In the genomic region with DNA sequence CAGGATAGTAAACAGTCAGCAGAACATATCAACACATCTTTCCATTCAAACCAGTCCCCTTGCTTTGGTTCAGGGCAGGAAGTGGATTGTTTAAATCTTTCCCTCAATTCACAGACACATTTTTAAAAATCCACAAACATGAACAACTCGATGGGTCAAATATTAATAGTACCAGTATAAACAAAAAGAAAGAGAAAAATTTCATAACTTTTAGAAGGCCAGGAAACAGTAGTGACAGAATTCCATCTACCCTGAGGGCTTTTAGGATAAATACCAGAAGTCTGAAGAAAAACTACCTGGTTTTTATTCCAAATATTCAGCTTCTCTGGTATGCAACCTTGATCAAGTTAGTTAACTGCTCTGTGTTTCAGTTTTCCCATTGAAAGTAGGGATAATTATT, we compare ENCODE assay signal across 23 cellular contexts.
A peak's percentile ranks its signal among the peaks of the same experiment; 100 is the strongest.
DNase-seq lines count a peak whose midpoint lies in the region; ATAC-seq and TF ChIP-seq lines count a peak whose summit lies in the region.
"Had no signal": no experiment of that assay in that cellular context is flagged by ENCODE, and none has a peak within 500 bp of the region (broad histone marks: within the 10 kb centered on the region; RNA-seq: fewer than 3 reads in every experiment).

No MANE protein-coding gene starts in this region.

- H3K27me3 ChIP-seq in HCT116 (ENCODE audit: insufficient read depth, low read length) = no peaks in the 10 kb centered on the region
- no peaks in the 10 kb centered on the region for H3K27me3 ChIP-seq in neural progenitor cell
- no peaks in the 10 kb centered on the region for H3K27me3 ChIP-seq in esophagus squamous epithelium
- no peaks in the 10 kb centered on the region for H3K27me3 ChIP-seq in Peyer's patch
- H3K27me3 ChIP-seq: BLaER1, SJCRH30 had no signal

- H3K4me2 ChIP-seq in HCT116 (ENCODE audit: low read length) (no peak overlapping the region), neural progenitor cell (no peak overlapping the region)
- H3K4me2 ChIP-seq: BLaER1, KMS-11 had no signal

- H3K4me1 ChIP-seq in HCT116 (ENCODE audit: control insufficient read depth in 1 of 2, insufficient read depth in 2 of 2, low read length in 2 of 2) (no peaks in the 10 kb centered on the region), neural progenitor cell (peaks cover 4% of the 10 kb centered on the region), esophagus squamous epithelium (no peaks in the 10 kb centered on the region), Peyer's patch (no peaks in the 10 kb centered on the region)
- H3K4me1 ChIP-seq: BLaER1, Caco-2 had no signal

- H4K20me1 ChIP-seq in HCT116 (ENCODE audit: insufficient read depth) (no peaks in the 10 kb centered on the region), neural progenitor cell (ENCODE audit: low read depth) (no peaks in the 10 kb centered on the region)
- H4K20me1 ChIP-seq: BLaER1 had no signal

- RAD21 ChIA-PET in HCT116 (lab: Charles Lee; ENCODE audit: low non-redundant PET in 1 of 2, low total read pairs in 2 of 2, uncharacterized antibody in 2 of 2, unreplicated experiment in 2 of 2) = no interaction called here

- no peaks in the 10 kb centered on the region for H3K9me3 Mint-ChIP-seq in chondrocyte (ENCODE audit: low read depth)
- no peaks in the 10 kb centered on the region for H3K9me3 Mint-ChIP-seq in neural progenitor cell

- H2AFZ ChIP-seq in HCT116 (ENCODE audit: low read depth, low read length, poor library complexity, severe bottlenecking) (peak overlapping the region; percentile 58), neural progenitor cell (replicated peaks) (peak overlapping the region; percentile 30)

- H3K27ac Mint-ChIP-seq in chondrocyte (ENCODE audit: unreplicated experiment) = peak overlapping the region; percentile 81
- no peak overlapping the region for H3K27ac Mint-ChIP-seq in neural progenitor cell
- H3K27ac Mint-ChIP-seq: CD4-positive, alpha-beta T cell had no signal

- POLR2A ChIA-PET in HCT116 (lab: Charles Lee) = no interaction called here

- no peak for TF ChIP-seq POLR2A in HCT116 (IDR thresholded peaks at IDR 0.05; ENCODE audit: borderline replicate concordance, extremely low read depth, insufficient read depth, insufficient read length)
- no peak for TF ChIP-seq POLR2A in esophagus squamous epithelium (IDR thresholded peaks at IDR 0.05)
- no peak for TF ChIP-seq POLR2A in Peyer's patch (IDR thresholded peaks at IDR 0.05)

- H3K27ac ChIP-seq in HCT116 (ENCODE audit: low read depth, low read length) (no peak overlapping the region), neural progenitor cell (no peak overlapping the region), esophagus squamous epithelium (no peak overlapping the region), Peyer's patch (no peak overlapping the region)
- H3K27ac ChIP-seq: BLaER1, KMS-11, SJCRH30 had no signal

- H3F3A ChIP-seq in neural progenitor cell (ENCODE audit: low read depth) = no peaks in the 10 kb centered on the region

- no peaks in the 10 kb centered on the region for H3K79me2 ChIP-seq in HCT116 (ENCODE audit: insufficient read depth, low read length)
- H3K79me2 ChIP-seq in neural progenitor cell (ENCODE audit: low read depth) = no peaks in the 10 kb centered on the region

- intact Hi-C loops in HCT116 (cut with micrococcal nuclease) (no loop called here), esophagus squamous epithelium (cut with DNase I) (no loop called here)

- ATAC-seq in HCT116 = no peak
- no peak; the same call in 1 of the 3 replicates for ATAC-seq in SK-N-SH treated with all-trans-retinoic acid at 6 μM for 48 hours
- ATAC-seq: Panc1 had no signal

- TF ChIP-seq RAD21 in HCT116 (IDR thresholded peaks at IDR 0.05; ENCODE audit: low read depth) = no peak

- BruUV-seq in HCT116 (replicated peaks; lab: Mats Ljungman, UMichigan) = no TSS peak

- H3K9me3 ChIP-seq in HCT116 (ENCODE audit: control insufficient read depth in 1 of 2, insufficient read depth in 1 of 2, low read depth in 1 of 2, low read length in 2 of 2) (no peaks in the 10 kb centered on the region), neural progenitor cell (ENCODE audit: low read depth) (no peaks in the 10 kb centered on the region), esophagus squamous epithelium (no peaks in the 10 kb centered on the region), Peyer's patch (no peaks in the 10 kb centered on the region)
- H3K9me3 ChIP-seq: BLaER1, Caco-2, SJCRH30 had no signal

- WGBS in esophagus squamous epithelium, 2 donors = 6 to 15% methylated on average over 1 of the region's 1 CpG

- no peak for DNase-seq in HCT116 (ENCODE audit: low read depth, low spot score)
- DNase-seq in chondrocyte (ENCODE audit: low spot score) = no peak
- DNase-seq in neural progenitor cell (ENCODE audit: low spot score) = no peak
- no peak for DNase-seq in mucosa of gallbladder (ENCODE audit: low spot score)
- DNase-seq in esophagus squamous epithelium (lab: John Stamatoyannopoulos, UW) = no peak
- DNase-seq in Peyer's patch = no peak
- DNase-seq: ACHN; Caco-2; CD4-positive, alpha-beta T cell; DMS 273 treated with DMSO at 0.1 percent for 48 hours; DMS79 treated with DMSO at 0.1 percent for 48 hours; GOT3; NCI-H1092 treated with DMSO at 0.1 percent for 48 hours; NCI-H1436 treated with DMSO at 0.1 percent for 48 hours; NCI-H1930; NCI-H2227 treated with DMSO at 0.1 percent for 48 hours; NCI-H510A treated with DMSO at 0.1 percent for 48 hours; NCI-H774; SJCRH30 had no signal

- H3K36me3 Mint-ChIP-seq in chondrocyte (ENCODE audit: low read depth) (no peaks in the 10 kb centered on the region), neural progenitor cell (no peaks in the 10 kb centered on the region)

- H3K9ac ChIP-seq in HCT116 (ENCODE audit: low read length) = no peak overlapping the region
- no peak overlapping the region for H3K9ac ChIP-seq in neural progenitor cell
- H3K9ac ChIP-seq: BLaER1, KMS-11 had no signal

- H3K27me3 Mint-ChIP-seq in chondrocyte (ENCODE audit: low read depth) = no peaks in the 10 kb centered on the region
- no peaks in the 10 kb centered on the region for H3K27me3 Mint-ChIP-seq in neural progenitor cell (ENCODE audit: insufficient read depth, low read depth)
- H3K27me3 Mint-ChIP-seq: CD4-positive, alpha-beta T cell had no signal

- H3K4me3 Mint-ChIP-seq in chondrocyte (ENCODE audit: unreplicated experiment) (peak overlapping the region; percentile 14), neural progenitor cell (no peak overlapping the region)
- H3K4me3 Mint-ChIP-seq: CD4-positive, alpha-beta T cell had no signal

- TF ChIP-seq CTCF in HCT116 (IDR thresholded peaks at IDR 0.05 in 2 of 3, conservative IDR thresholded peaks at IDR 0.05 in 1 of 3; ENCODE audit: borderline replicate concordance in 1 of 3, insufficient read depth in 1 of 3, low read depth in 2 of 3, low read length in 2 of 3) (no peak), chondrocyte (IDR thresholded peaks at IDR 0.05) (no peak), neural progenitor cell (IDR thresholded peaks at IDR 0.05) (no peak), esophagus squamous epithelium (IDR thresholded peaks at IDR 0.05) (no peak), Peyer's patch (IDR thresholded peaks at IDR 0.05) (no peak)

- H3K4me3 ChIP-seq in HCT116 (replicated peaks in 1 of 2; ENCODE audit: low read depth in 1 of 2, low read length in 2 of 2) (no peak overlapping the region), neural progenitor cell (no peak overlapping the region), esophagus squamous epithelium (no peak overlapping the region), Peyer's patch (no peak overlapping the region)
- H3K4me3 ChIP-seq: BLaER1, SJCRH30 had no signal

- no peaks in the 10 kb centered on the region for H3K9me2 ChIP-seq in HCT116 (ENCODE audit: insufficient read depth)

- no peaks in the 10 kb centered on the region for H3K36me3 ChIP-seq in HCT116 (ENCODE audit: control insufficient read depth in 1 of 2, insufficient read depth in 2 of 2, low read length in 2 of 2)
- no peaks in the 10 kb centered on the region for H3K36me3 ChIP-seq in neural progenitor cell
- H3K36me3 ChIP-seq in esophagus squamous epithelium = no peaks in the 10 kb centered on the region
- no peaks in the 10 kb centered on the region for H3K36me3 ChIP-seq in Peyer's patch
- H3K36me3 ChIP-seq: BLaER1, SJCRH30 had no signal

- peaks cover 46% of the 10 kb centered on the region for H3K4me1 Mint-ChIP-seq in chondrocyte (ENCODE audit: low read depth)
- peaks cover 1% of the 10 kb centered on the region for H3K4me1 Mint-ChIP-seq in neural progenitor cell

- CTCF ChIA-PET in HCT116 (lab: Charles Lee) = no interaction called here

TF ChIP-seq in HCT116, 20 proteins besides CTCF, POLR2A, EP300 and RAD21 (continues in another document):
- TF ChIP-seq CBX3 (IDR thresholded peaks at IDR 0.05; ENCODE audit: low read depth) (no peak), FOSL1 (IDR thresholded peaks at IDR 0.05; ENCODE audit: low read depth) (no peak), ELF1 (IDR thresholded peaks at IDR 0.05; ENCODE audit: borderline replicate concordance, low read depth) (no peak), ZNF274 (IDR thresholded peaks at IDR 0.05; ENCODE audit: low read depth, low read length) (no peak)

TF ChIP-seq in SK-N-SH treated with all-trans-retinoic acid at 6 μM for 48 hours, 23 proteins besides CTCF, POLR2A, EP300 and RAD21:
- TF ChIP-seq ARNTL (CRISPR knock-in tag; IDR thresholded peaks at IDR 0.05; ENCODE audit: borderline replicate concordance, low read depth) (no peak), CSDC2 (CRISPR knock-in tag; IDR thresholded peaks at IDR 0.05) (no peak)
- TF ChIP-seq, protein P1, sequence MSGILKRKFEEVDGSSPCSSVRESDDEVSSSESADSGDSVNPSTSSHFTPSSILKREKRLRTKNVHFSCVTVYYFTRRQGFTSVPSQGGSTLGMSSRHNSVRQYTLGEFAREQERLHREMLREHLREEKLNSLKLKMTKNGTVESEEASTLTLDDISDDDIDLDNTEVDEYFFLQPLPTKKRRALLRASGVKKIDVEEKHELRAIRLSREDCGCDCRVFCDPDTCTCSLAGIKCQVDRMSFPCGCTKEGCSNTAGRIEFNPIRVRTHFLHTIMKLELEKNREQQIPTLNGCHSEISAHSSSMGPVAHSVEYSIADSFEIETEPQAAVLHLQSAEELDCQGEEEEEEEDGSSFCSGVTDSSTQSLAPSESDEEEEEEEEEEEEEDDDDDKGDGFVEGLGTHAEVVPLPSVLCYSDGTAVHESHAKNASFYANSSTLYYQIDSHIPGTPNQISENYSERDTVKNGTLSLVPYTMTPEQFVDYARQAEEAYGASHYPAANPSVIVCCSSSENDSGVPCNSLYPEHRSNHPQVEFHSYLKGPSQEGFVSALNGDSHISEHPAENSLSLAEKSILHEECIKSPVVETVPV (CRISPR knock-in tag; IDR thresholded peaks at IDR 0.05) = no peak
TF ChIP-seq in SK-N-SH treated with all-trans-retinoic acid at 6 μM for 48 hours: peak in this region for 0.
